In genomic region chr3:171939578-171939977, GRCh38 we compare ENCODE assay signal across 21 cellular contexts.
"Had no signal": no experiment of that assay in that cellular context is flagged by ENCODE, and none has a peak within 500 bp of the region (broad histone marks: within the 10 kb centered on the region; RNA-seq: fewer than 3 reads in every experiment).

No MANE protein-coding gene starts in this region.

- ATAC-seq: HepG2 had no signal

- H3K9me3 ChIP-seq: SK-N-SH had no signal

- H3K9ac ChIP-seq: SK-N-SH had no signal

- H3K9me2 ChIP-seq: SK-N-SH had no signal

- H3K4me2 ChIP-seq: SK-N-SH had no signal

- DNase-seq: IMR-90, KBM-7, MV-4-11, NCI-H1048, NCI-H1105, NCI-H1417, NCI-H1436 treated with DMSO at 0.1 percent for 48 hours, NCI-H1694, NCI-H187 treated with DMSO at 0.1 percent for 48 hours, NCI-H2029 treated with DMSO at 0.1 percent for 48 hours, NCI-H2171 treated with DMSO at 0.1 percent for 48 hours, NCI-H2227 treated with DMSO at 0.1 percent for 48 hours, NCI-H524, NCI-H69, NCI-H774, Right ventricle myocardium superior, RPMI8226, SIG-M5, SK-N-SH had no signal

- H3K27ac ChIP-seq: HL-60 had no signal
